24 cellular contexts compared by ENCODE assay signal in genomic region chr14:44720707-44721106, GRCh38.
"Had no signal": no experiment of that assay in that cellular context is flagged by ENCODE, and none has a peak within 500 bp of the region (broad histone marks: within the 10 kb centered on the region; RNA-seq: fewer than 3 reads in every experiment).

No MANE protein-coding gene starts in this region.

- H3K36me3 ChIP-seq: left ventricle myocardium inferior, pancreas, prostate gland, stomach, thyroid gland, transverse colon, upper lobe of left lung, vagina had no signal

- H3K4me1 ChIP-seq: left ventricle myocardium inferior, pancreas, prostate gland, stomach, testis, thyroid gland, transverse colon, upper lobe of left lung, vagina had no signal

- H3K27ac ChIP-seq: left ventricle myocardium inferior, pancreas, prostate gland, skin epidermis, stomach, testis, thyroid gland, transverse colon, upper lobe of left lung, vagina had no signal

- H3K9me3 ChIP-seq: pancreas, prostate gland, testis, thyroid gland had no signal

- ATAC-seq: naive thymus-derived CD8-positive, alpha-beta T cell; pancreas; right cardiac atrium; sciatic nerve; stimulated activated naive B cell treated with anti-CD40 and anti-IgM and Interleukin-4, amounts not matched to agents 10 μg/mL and 1 μg/mL and 100 μg/mL, for 72 hours; stimulated activated naive CD8-positive, alpha-beta T cell treated with anti-CD3 and anti-CD28 coated beads, Interleukin-15, Interleukin-2, amounts not matched to agents 100 U/mL and 50 U/mL, for 24 hours had no signal

- FAIRE-seq: pancreas had no signal

- DNase-seq: islet precursor cell; left ventricle myocardium inferior; naive thymus-derived CD8-positive, alpha-beta T cell; nucleus accumbens; pancreas; posterior cingulate gyrus; retina; right cardiac atrium; stimulated activated CD4-positive, alpha-beta T cell treated with anti-CD3 and anti-CD28 coated beads, Interleukin-12 subunit alpha, Interleukin-12 subunit beta, amount 100 ng/mL, for 4 hours; stimulated activated CD4-positive, alpha-beta T cell treated with anti-CD3 and anti-CD28 coated beads, Interleukin-15, amount 100 ng/mL, for 24 hours; stimulated activated CD4-positive, alpha-beta T cell treated with anti-CD3 and anti-CD28 coated beads, Interleukin-2, amount 100 ng/mL, for 24 hours; stimulated activated CD4-positive, alpha-beta T cell treated with anti-CD3 and anti-CD28 coated beads, Interleukin-4, amount 100 ng/mL, for 1 hour; stimulated activated naive B cell treated with anti-CD40 and anti-IgM and Interleukin-4, amounts not matched to agents 10 μg/mL and 1 μg/mL and 100 μg/mL, for 72 hours; stimulated activated naive CD8-positive, alpha-beta T cell treated with anti-CD3 and anti-CD28 coated beads, Interleukin-15, Interleukin-2, amounts not matched to agents 100 U/mL and 50 U/mL, for 24 hours; stomach; testis; thyroid gland; transverse colon; upper lobe of left lung had no signal

- H3K4me3 ChIP-seq: left ventricle myocardium inferior, lung, pancreas, prostate gland, skin epidermis, stomach, testis, thyroid gland, transverse colon, upper lobe of left lung, vagina had no signal

- H3K27me3 ChIP-seq: pancreas, stomach, testis, thyroid gland, transverse colon, upper lobe of left lung, vagina had no signal
